In the genomic region with DNA sequence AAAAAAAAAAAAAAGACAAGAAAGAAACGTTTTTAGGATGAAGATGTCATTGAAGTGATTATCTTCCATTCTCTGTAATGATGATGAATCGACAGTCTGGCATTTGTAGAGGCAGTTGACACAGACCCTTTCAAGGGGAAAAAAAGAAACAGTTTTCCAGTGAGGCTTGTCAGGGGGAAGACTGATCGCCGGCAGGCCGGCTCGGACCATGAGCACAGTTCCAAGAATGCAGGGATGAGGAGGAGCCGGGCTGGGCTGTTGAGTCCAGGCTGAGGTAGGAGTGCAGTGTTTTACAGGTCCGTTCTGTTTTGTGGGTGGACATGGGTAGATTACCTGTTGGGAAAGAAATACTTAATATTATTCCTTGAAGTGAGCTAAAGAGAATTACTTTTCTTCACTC, we compare ENCODE assay signal across 9 cellular contexts.
DNase-seq lines count a peak whose midpoint lies in the region; ATAC-seq and TF ChIP-seq lines count a peak whose summit lies in the region.
"Had no signal": no experiment of that assay in that cellular context is flagged by ENCODE, and none has a peak within 500 bp of the region (broad histone marks: within the 10 kb centered on the region; RNA-seq: fewer than 3 reads in every experiment).

No MANE protein-coding gene starts in this region.

- DNase-seq in HT1080 (ENCODE audit: low read depth) (peak; percentile 60), brain microvascular endothelial cell (peak; percentile 74), left kidney (ENCODE audit: low read depth, low spot score) (peak; percentile 90), superior temporal gyrus (ENCODE audit: extremely low spot score) (peak; percentile 57)
- DNase-seq: stimulated activated CD8-positive, alpha-beta memory T cell treated with anti-CD3 and anti-CD28 coated beads, Interleukin-4, amount 100 ng/mL, for 48 hours had no signal

- H3K27ac ChIP-seq in brain microvascular endothelial cell: peak overlapping the region; percentile 96

- H3K4me3 ChIP-seq in brain microvascular endothelial cell (ENCODE audit: low read depth, low read length): no peak overlapping the region

- H3K36me3 ChIP-seq in brain microvascular endothelial cell (replicated peaks): no peaks in the 10 kb centered on the region

- in situ Hi-C loops in brain microvascular endothelial cell (cut with HindIII; ENCODE audit: low pct_ligation_motif_present, low sequenced_read_pairs): no loop called here

- TF ChIP-seq POLR2A in GM18505 (IDR thresholded peaks at IDR 0.05; ENCODE audit: borderline replicate concordance, extremely low read depth, insufficient read depth, insufficient read length): no peak

- H3K27me3 ChIP-seq in brain microvascular endothelial cell (replicated peaks): no peaks in the 10 kb centered on the region

- ATAC-seq in HG03280 (IDR thresholded peaks at IDR 0.05; ENCODE audit: unreplicated experiment) (no peak), GM19463 (IDR thresholded peaks at IDR 0.05; ENCODE audit: unreplicated experiment) (no peak), GM18870 (IDR thresholded peaks at IDR 0.05; ENCODE audit: unreplicated experiment) (no peak), GM18505 (IDR thresholded peaks at IDR 0.05; ENCODE audit: unreplicated experiment) (no peak)

- no peak for TF ChIP-seq CTCF in brain microvascular endothelial cell (IDR thresholded peaks at IDR 0.05; ENCODE audit: low read depth, low read length, missing control alignments)
